Comparison of ENCODE assay signal across 13 cellular contexts in genomic region chrX:140092121-140092520, GRCh38.
A peak's percentile ranks its signal among the peaks of the same experiment; 100 is the strongest.
DNase-seq lines count a peak whose midpoint lies in the region; ATAC-seq and TF ChIP-seq lines count a peak whose summit lies in the region.
"Had no signal": no experiment of that assay in that cellular context is flagged by ENCODE, and none has a peak within 500 bp of the region (broad histone marks: within the 10 kb centered on the region; RNA-seq: fewer than 3 reads in every experiment).

No MANE protein-coding gene starts in this region.

- ATAC-seq in natural killer cell (no peak), GM18498 (IDR thresholded peaks at IDR 0.05; ENCODE audit: unreplicated experiment) (no peak)
- ATAC-seq in natural killer cell treated with Interleukin-12 subunit alpha and Interleukin-12 subunit beta and Interleukin-15 and Interleukin-18, amount 100 ng/mL, for 72 hours = no peak

- no peaks in the 10 kb centered on the region for H3K36me3 Mint-ChIP-seq in natural killer cell
- H3K36me3 Mint-ChIP-seq in natural killer cell treated with Interleukin-12 subunit alpha and Interleukin-12 subunit beta and Interleukin-15 and Interleukin-18, amount 100 ng/mL, for 72 hours = no peaks in the 10 kb centered on the region
- H3K36me3 Mint-ChIP-seq in neural crest cell (ENCODE audit: low read depth) = no peaks in the 10 kb centered on the region

- H3K27me3 Mint-ChIP-seq in natural killer cell (ENCODE audit: low read depth in 2 of 2) (peaks cover 0 to 9% of the 10 kb centered on the region in 2 donors), neural crest cell (ENCODE audit: low read depth) (peaks cover 26% of the 10 kb centered on the region)
- peaks cover 0 to 13% of the 10 kb centered on the region in 2 donors for H3K27me3 Mint-ChIP-seq in natural killer cell treated with Interleukin-12 subunit alpha and Interleukin-12 subunit beta and Interleukin-15 and Interleukin-18, amount 100 ng/mL, for 72 hours

- H3K4me3 ChIP-seq in coronary artery = peak overlapping the region; percentile 70

- DNase-seq in natural killer cell (no peak), coronary artery (ENCODE audit: low spot score) (no peak), neural crest cell (ENCODE audit: low read depth, low spot score) (no peak), glomerular visceral epithelial cell (ENCODE audit: extremely low spot score) (no peak), NCI-H345 (lab: John Stamatoyannopoulos, UW) (no peak), NCI-H2081 (lab: John Stamatoyannopoulos, UW) (no peak)
- DNase-seq in natural killer cell treated with Interleukin-12 subunit alpha and Interleukin-12 subunit beta and Interleukin-15 and Interleukin-18, amount 100 ng/mL, for 72 hours (ENCODE audit: low spot score) = no peak
- DNase-seq: kidney glomerular epithelial cell, NCI-H1048 had no signal

- H3K27ac Mint-ChIP-seq in natural killer cell (no peak overlapping the region), neural crest cell (ENCODE audit: unreplicated experiment) (no peak overlapping the region)
- no peak overlapping the region for H3K27ac Mint-ChIP-seq in natural killer cell treated with Interleukin-12 subunit alpha and Interleukin-12 subunit beta and Interleukin-15 and Interleukin-18, amount 100 ng/mL, for 72 hours

- peaks cover 0 to 5% of the 10 kb centered on the region in 2 donors for H3K4me1 Mint-ChIP-seq in natural killer cell
- H3K4me1 Mint-ChIP-seq in natural killer cell treated with Interleukin-12 subunit alpha and Interleukin-12 subunit beta and Interleukin-15 and Interleukin-18, amount 100 ng/mL, for 72 hours (ENCODE audit: low read depth in 2 of 2) = peaks cover 0 to 4% of the 10 kb centered on the region in 2 donors
- peaks cover 58% of the 10 kb centered on the region for H3K4me1 Mint-ChIP-seq in neural crest cell

- H3K4me3 Mint-ChIP-seq in natural killer cell = peak overlapping the region; percentile 40
- no peak overlapping the region for H3K4me3 Mint-ChIP-seq in natural killer cell treated with Interleukin-12 subunit alpha and Interleukin-12 subunit beta and Interleukin-15 and Interleukin-18, amount 100 ng/mL, for 72 hours
- peak overlapping the region; percentile 84 for H3K4me3 Mint-ChIP-seq in neural crest cell

- TF ChIP-seq CTCF in natural killer cell (IDR thresholded peaks at IDR 0.05) (no peak), coronary artery (IDR thresholded peaks at IDR 0.05) (no peak), neural crest cell (conservative IDR thresholded peaks at IDR 0.05) (no peak)

- intact Hi-C loops in natural killer cell (cut with micrococcal nuclease) = no loop called here

- H3K27ac ChIP-seq in coronary artery = no peak overlapping the region
- H3K27ac ChIP-seq: pancreas, RWPE1, uterus had no signal

- H3K9me3 Mint-ChIP-seq in natural killer cell (no peaks in the 10 kb centered on the region), neural crest cell (no peaks in the 10 kb centered on the region)
- H3K9me3 Mint-ChIP-seq in natural killer cell treated with Interleukin-12 subunit alpha and Interleukin-12 subunit beta and Interleukin-15 and Interleukin-18, amount 100 ng/mL, for 72 hours = no peaks in the 10 kb centered on the region
